26 cellular contexts compared by ENCODE assay signal in genomic region chr5:69293882-69294281, GRCh38.
"Had no signal": no experiment of that assay in that cellular context is flagged by ENCODE, and none has a peak within 500 bp of the region (broad histone marks: within the 10 kb centered on the region; RNA-seq: fewer than 3 reads in every experiment).

No MANE protein-coding gene starts in this region.

- DNase-seq: activated CD4-positive, alpha-beta T cell treated with anti-CD3 and anti-CD28 coated beads for 1 hour; activated CD4-positive, alpha-beta T cell treated with anti-CD3 and anti-CD28 coated beads, Interleukin-2, amount 10 ng/mL, durations not matched to agents 24 days and 14 days; activated CD4-positive, alpha-beta T cell treated with anti-CD3 and anti-CD28 coated beads, Interleukin-2, amount 50 U/mL, for 4 hours; activated CD4-positive, CD25-positive, alpha-beta regulatory T cell; activated CD8-positive, alpha-beta T cell treated with anti-CD3 and anti-CD28 coated beads for 36 hours; activated naive CD4-positive, alpha-beta T cell treated with anti-CD3 and anti-CD28 coated beads, Interleukin-2, amount 10 ng/mL, durations not matched to agents 7 days and 5 days; activated naive CD8-positive, alpha-beta T cell treated with anti-CD3 and anti-CD28 coated beads, Interleukin-2, amount 50 U/mL, for 24 hours; activated T-cell treated with anti-CD3 and anti-CD28 coated beads, Interleukin-2, amount 50 U/mL, for 24 hours; anterior cingulate cortex; brain microvascular endothelial cell; central memory CD4-positive, alpha-beta T cell; MM.1S; MV-4-11; NCI-H1092; NCI-H1436 treated with DMSO at 0.1 percent for 48 hours; NCI-H1694 treated with DMSO at 0.1 percent for 48 hours; NCI-H2029; NCI-H446; NCI-H510A treated with DMSO at 0.1 percent for 48 hours; PC-3; SIG-M5; SW 1271; T-helper 1 cell; T-helper 2 cell; T-helper 9 cell had no signal

- ATAC-seq: activated CD8-positive, alpha-beta T cell treated with anti-CD3 and anti-CD28 coated beads for 36 hours; activated naive CD8-positive, alpha-beta T cell treated with anti-CD3 and anti-CD28 coated beads, Interleukin-2, amount 50 U/mL, for 24 hours; PC-3; Right ventricle myocardium inferior had no signal
